In the genomic region with DNA sequence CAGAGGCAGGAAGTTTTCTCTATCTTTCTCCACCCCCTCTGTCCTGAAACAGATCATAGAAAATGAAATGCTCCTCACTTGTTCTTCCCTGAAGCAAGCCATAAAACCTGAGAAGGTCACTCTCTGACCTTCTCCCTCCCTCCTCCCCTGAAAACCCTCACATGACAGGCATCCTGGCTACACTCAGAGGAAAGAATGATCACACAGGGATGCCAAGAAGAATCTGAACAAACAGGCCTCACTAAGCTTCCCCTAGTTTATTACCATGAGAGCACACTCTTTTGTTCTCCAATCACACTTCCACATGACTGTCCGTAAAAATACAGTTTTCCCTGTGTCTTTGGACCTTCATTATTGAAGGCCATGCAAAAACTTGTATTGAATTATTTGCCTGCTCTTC, we compare ENCODE assay signal across 25 cellular contexts.
DNase-seq lines count a peak whose midpoint lies in the region; ATAC-seq and TF ChIP-seq lines count a peak whose summit lies in the region.
"Had no signal": no experiment of that assay in that cellular context is flagged by ENCODE, and none has a peak within 500 bp of the region (broad histone marks: within the 10 kb centered on the region; RNA-seq: fewer than 3 reads in every experiment).

No MANE protein-coding gene starts in this region.

- ATAC-seq in HG02610 (IDR thresholded peaks at IDR 0.05; ENCODE audit: unreplicated experiment) (no peak), GM19455 (IDR thresholded peaks at IDR 0.05; ENCODE audit: unreplicated experiment) (no peak)
- ATAC-seq: activated CD8-positive, alpha-beta T cell treated with anti-CD3 and anti-CD28 coated beads, Interleukin-2, amount 10 ng/mL, durations not matched to agents 7 days and 5 days; stimulated activated naive B cell treated with anti-CD40 and anti-IgM and Interleukin-4, amounts not matched to agents 10 μg/mL and 1 μg/mL and 100 μg/mL, for 72 hours had no signal

- H3K9me3 ChIP-seq in endodermal cell (ENCODE audit: control insufficient read depth, low read length) (peaks cover 11% of the 10 kb centered on the region), stomach smooth muscle (ENCODE audit: control insufficient read depth in 2 of 2, low read length in 2 of 2) (no peaks in the 10 kb centered on the region)
- H3K9me3 ChIP-seq: ovary had no signal

- H3K36me3 ChIP-seq in endodermal cell (ENCODE audit: control insufficient read depth, insufficient read depth, low read length) (no peaks in the 10 kb centered on the region), stomach smooth muscle (ENCODE audit: control insufficient read depth in 2 of 2, insufficient read depth in 2 of 2, low read length in 2 of 2) (no peaks in the 10 kb centered on the region)
- H3K36me3 ChIP-seq: ovary had no signal

- no peak overlapping the region for H3K4me3 ChIP-seq in endodermal cell (ENCODE audit: low read length)
- H3K4me3 ChIP-seq in stomach smooth muscle (ENCODE audit: low read length in 2 of 2): no peak overlapping the region
- H3K4me3 ChIP-seq: lung, ovary, SK-N-MC had no signal

- H3K27me3 ChIP-seq in endodermal cell (ENCODE audit: control insufficient read depth, insufficient read depth, low read length, poor library complexity, severe bottlenecking) (no peaks in the 10 kb centered on the region), stomach smooth muscle (ENCODE audit: control insufficient read depth in 1 of 2, insufficient read depth in 2 of 2, low read length in 2 of 2) (no peaks in the 10 kb centered on the region)
- H3K27me3 ChIP-seq: ovary had no signal

- no peak for TF ChIP-seq CTCF in endodermal cell (conservative IDR thresholded peaks at IDR 0.05)

- in situ Hi-C loops in SK-MEL-5 (cut with HindIII; ENCODE audit: low pct_unique_long_range_greater_than_20kb, low sequenced_read_pairs): no loop called here

- peaks cover 2% of the 10 kb centered on the region for H3K27me3 Mint-ChIP-seq in endodermal cell (ENCODE audit: insufficient read depth)

- peaks cover 4% of the 10 kb centered on the region for H3K9me3 Mint-ChIP-seq in endodermal cell
- H3K9me3 Mint-ChIP-seq: activated naive CD4-positive, alpha-beta T cell treated with anti-CD3 and anti-CD28 coated beads, Interleukin-2, amount 10 ng/mL, durations not matched to agents 7 days and 5 days; activated T-cell treated with anti-CD3 and anti-CD28 coated beads, Interleukin-2, amount 50 U/mL, for 24 hours; T-helper 2 cell treated with Interferon-gamma antibody and Interleukin-4, amounts not matched to agents 5 μg/mL and 100 μg/mL, for 36 hours had no signal

- H3K9ac ChIP-seq in endodermal cell (ENCODE audit: extremely low read depth, low read length, poor library complexity, severe bottlenecking) (no peak overlapping the region), stomach smooth muscle (ENCODE audit: low read length in 2 of 2) (no peak overlapping the region)

- peak overlapping the region; percentile 22 for H3K27ac ChIP-seq in endodermal cell (ENCODE audit: low read depth, low read length)
- peak overlapping the region; percentile 42 for H3K27ac ChIP-seq in stomach smooth muscle (ENCODE audit: low read length)
- H3K27ac ChIP-seq: ovary, SK-N-MC had no signal

- peaks cover 22% of the 10 kb centered on the region for H3K4me1 Mint-ChIP-seq in endodermal cell
- H3K4me1 Mint-ChIP-seq: activated naive CD4-positive, alpha-beta T cell treated with anti-CD3 and anti-CD28 coated beads, Interleukin-2, amount 10 ng/mL, durations not matched to agents 7 days and 5 days; naive B cell; stimulated activated naive B cell treated with anti-CD40 and anti-IgM and Interleukin-4, amounts not matched to agents 10 μg/mL and 1 μg/mL and 100 μg/mL, for 72 hours had no signal

- DNase-seq in SK-MEL-5 (ENCODE audit: low read depth, low spot score): peak; percentile 20
- no peak for DNase-seq in endodermal cell
- peak; percentile 5 for DNase-seq in midbrain (lab: John Stamatoyannopoulos, UW)
- no peak for DNase-seq in mucosa of gallbladder (ENCODE audit: low spot score)
- no peak for DNase-seq in T-helper 2 cell
- DNase-seq: activated CD4-positive, CD25-positive, alpha-beta regulatory T cell; activated CD8-positive, alpha-beta T cell treated with anti-CD3 and anti-CD28 coated beads, Interleukin-2, amount 10 ng/mL, durations not matched to agents 7 days and 5 days; activated naive CD4-positive, alpha-beta T cell treated with anti-CD3 and anti-CD28 coated beads, Interleukin-2, amount 10 ng/mL, durations not matched to agents 7 days and 5 days; activated T-cell treated with anti-CD3 and anti-CD28 coated beads, Interleukin-2, amount 50 U/mL, for 24 hours; AML-193; cerebellar nuclear complex; DMS79 treated with DMSO at 0.1 percent for 48 hours; H7; naive B cell; NCI-H2029; NCI-H226; ovary; stimulated activated CD4-positive, alpha-beta T cell treated with anti-CD3 and anti-CD28 coated beads, Interleukin-1b, Interleukin-23, amount 100 ng/mL, for 48 hours; stimulated activated naive B cell treated with anti-CD40 and anti-IgM and Interleukin-4, amounts not matched to agents 10 μg/mL and 1 μg/mL and 100 μg/mL, for 72 hours had no signal

- no peaks in the 10 kb centered on the region for H3K36me3 Mint-ChIP-seq in endodermal cell (ENCODE audit: low read depth)
- H3K36me3 Mint-ChIP-seq: activated naive CD4-positive, alpha-beta T cell treated with anti-CD3 and anti-CD28 coated beads, Interleukin-2, amount 10 ng/mL, durations not matched to agents 7 days and 5 days; stimulated activated naive B cell treated with anti-CD40 and anti-IgM and Interleukin-4, amounts not matched to agents 10 μg/mL and 1 μg/mL and 100 μg/mL, for 72 hours had no signal

- no peak overlapping the region for H3K27ac Mint-ChIP-seq in endodermal cell
- H3K27ac Mint-ChIP-seq: activated CD8-positive, alpha-beta T cell treated with anti-CD3 and anti-CD28 coated beads, Interleukin-2, amount 10 ng/mL, durations not matched to agents 7 days and 5 days; activated naive CD4-positive, alpha-beta T cell treated with anti-CD3 and anti-CD28 coated beads, Interleukin-2, amount 10 ng/mL, durations not matched to agents 7 days and 5 days; activated T-cell treated with anti-CD3 and anti-CD28 coated beads, Interleukin-2, amount 50 U/mL, for 24 hours; naive B cell; stimulated activated naive B cell treated with anti-CD40 and anti-IgM and Interleukin-4, amounts not matched to agents 10 μg/mL and 1 μg/mL and 100 μg/mL, for 72 hours; T-helper 2 cell treated with Interferon-gamma antibody and Interleukin-4, amounts not matched to agents 5 μg/mL and 100 μg/mL, for 36 hours had no signal

- H3K4me1 ChIP-seq in endodermal cell (ENCODE audit: control insufficient read depth, insufficient read depth, low read length) (no peaks in the 10 kb centered on the region), stomach smooth muscle (ENCODE audit: control insufficient read depth, insufficient read depth, low read length) (peaks cover 14% of the 10 kb centered on the region)

- H3K4me3 Mint-ChIP-seq in endodermal cell: no peak overlapping the region
- H3K4me3 Mint-ChIP-seq: activated CD8-positive, alpha-beta T cell treated with anti-CD3 and anti-CD28 coated beads, Interleukin-2, amount 10 ng/mL, durations not matched to agents 7 days and 5 days; activated naive CD4-positive, alpha-beta T cell treated with anti-CD3 and anti-CD28 coated beads, Interleukin-2, amount 10 ng/mL, durations not matched to agents 7 days and 5 days; activated T-cell treated with anti-CD3 and anti-CD28 coated beads, Interleukin-2, amount 50 U/mL, for 24 hours; naive B cell; stimulated activated naive B cell treated with anti-CD40 and anti-IgM and Interleukin-4, amounts not matched to agents 10 μg/mL and 1 μg/mL and 100 μg/mL, for 72 hours; T-helper 2 cell treated with Interferon-gamma antibody and Interleukin-4, amounts not matched to agents 5 μg/mL and 100 μg/mL, for 36 hours had no signal

- WGBS in endodermal cell (ENCODE audit: insufficient coverage in 1 of 2, insufficient read length in 1 of 2), 2 experiments: 60 to 91% methylated on average over 1 of the region's 1 CpG

Comparison
In these comparisons a context has a peak if more than half of its experiments do, and no peak if none do; other contexts are left out.
1. DNase-seq: peak in SK-MEL-5 (single experiment) and midbrain (single experiment); none in endodermal cell (single experiment), mucosa of gallbladder (single experiment) and T-helper 2 cell (0 of 5).